Comparison of ENCODE assay signal across 8 cellular contexts in genomic region chr9:111484564-111484878, GRCh38. TPM values are rescaled to one million over a fixed set of nuclear protein-coding genes. Genes with fewer than 3 reads are reported as not detected.
A peak's percentile ranks its signal among the peaks of the same experiment; 100 is the strongest.
DNase-seq lines count a peak whose midpoint lies in the region; ATAC-seq and TF ChIP-seq lines count a peak whose summit lies in the region.

No MANE protein-coding gene starts in this region.

- no peak overlapping the region for H2BK120ac ChIP-seq in mesenchymal stem cell (ENCODE audit: low read depth, low read length)

- H2BK12ac ChIP-seq in mesenchymal stem cell (ENCODE audit: low read length in 2 of 2), result peak overlapping the region in 1 of 2 experiments; percentile 18

- H3K9me3 ChIP-seq in body of pancreas (no peaks in the 10 kb centered on the region), mesenchymal stem cell (ENCODE audit: control insufficient read depth, low read length) (no peaks in the 10 kb centered on the region)

- peak overlapping the region in 1 of 2 experiments; percentile 83 for H3K18ac ChIP-seq in mesenchymal stem cell (ENCODE audit: low read depth in 1 of 2, low read length in 2 of 2)

- no peak overlapping the region for H2BK5ac ChIP-seq in mesenchymal stem cell (ENCODE audit: low read depth, low read length, poor library complexity, severe bottlenecking)

- no peak overlapping the region for H3K23ac ChIP-seq in mesenchymal stem cell (ENCODE audit: low read length in 2 of 2)

- H3K4ac ChIP-seq in mesenchymal stem cell (ENCODE audit: low read depth in 1 of 2, low read length in 2 of 2), result peak overlapping the region; percentile 58 to 64

- H3K4me1 ChIP-seq in body of pancreas (peaks cover 25% of the 10 kb centered on the region), mesenchymal stem cell (ENCODE audit: control insufficient read depth, insufficient read depth, low read depth, low read length) (no peaks in the 10 kb centered on the region)

- no peak overlapping the region for H4K91ac ChIP-seq in mesenchymal stem cell (ENCODE audit: low read length)

- H2BK15ac ChIP-seq in mesenchymal stem cell (ENCODE audit: low read depth, poor library complexity, severe bottlenecking), result no peak overlapping the region

- peak in 1 of 3 donors; percentile 47 for TF ChIP-seq POLR2A in body of pancreas (IDR thresholded peaks at IDR 0.05)

- H2AFZ ChIP-seq in mesenchymal stem cell (ENCODE audit: low read depth, low read length), result peak overlapping the region; percentile 18

- H3K4me3 ChIP-seq in body of pancreas, result peak overlapping the region; percentile 36 to 57
- H3K4me3 ChIP-seq in mesenchymal stem cell (ENCODE audit: insufficient read depth in 1 of 2, low read depth in 1 of 2, low read length in 2 of 2), result peak overlapping the region; percentile 90 to 95

- DNase-seq in DMS53 (lab: John Stamatoyannopoulos, UW) (peak; percentile 61), body of pancreas (no peak), mesenchymal stem cell (no peak), ecto neural progenitor cell (ENCODE audit: low spot score) (no peak), NCI-H1436 (lab: John Stamatoyannopoulos, UW) (no peak)
- DNase-seq in activated CD8-positive, alpha-beta memory T cell treated with anti-CD3 and anti-CD28 coated beads for 24 hours, result no peak

- no peaks in the 10 kb centered on the region for H3K27me3 ChIP-seq in body of pancreas
- H3K27me3 ChIP-seq in mesenchymal stem cell (ENCODE audit: control insufficient read depth in 1 of 2, insufficient read depth in 1 of 2, low read length in 2 of 2), result no peaks in the 10 kb centered on the region

- H3K4me2 ChIP-seq in mesenchymal stem cell (ENCODE audit: low read length, poor library complexity, severe bottlenecking), result peak overlapping the region; percentile 94

- H3K36me3 ChIP-seq in body of pancreas (replicated peaks in 1 of 2; ENCODE audit: insufficient read depth in 1 of 2, low read depth in 2 of 2) (no peaks in the 10 kb centered on the region), mesenchymal stem cell (ENCODE audit: control insufficient read depth in 1 of 2, insufficient read depth in 2 of 2, low read depth in 1 of 2, low read length in 2 of 2) (no peaks in the 10 kb centered on the region)

- 0% methylated on average over 4 of the region's 4 CpGs for WGBS in body of pancreas, 2 donors
- WGBS in mesenchymal stem cell, result 0% methylated on average over 4 of the region's 4 CpGs

- H4K8ac ChIP-seq in mesenchymal stem cell (ENCODE audit: low read length), result no peak overlapping the region

- H2AK5ac ChIP-seq in mesenchymal stem cell (ENCODE audit: low read length, severe bottlenecking), result no peak overlapping the region

- H3K9ac ChIP-seq in mesenchymal stem cell (ENCODE audit: low read length), result peak overlapping the region; percentile 97

- no peak for TF ChIP-seq CTCF in body of pancreas (IDR thresholded peaks at IDR 0.05)

- no peaks in the 10 kb centered on the region for H3K79me1 ChIP-seq in mesenchymal stem cell (replicated peaks; ENCODE audit: low read length, poor library complexity, severe bottlenecking)

- ATAC-seq in HG03354 (IDR thresholded peaks at IDR 0.05; ENCODE audit: poor library complexity, severe bottlenecking, unreplicated experiment) (peak; percentile 2), body of pancreas (no peak), HG03432 (IDR thresholded peaks at IDR 0.05; ENCODE audit: unreplicated experiment) (no peak)

- intact Hi-C loops in body of pancreas (cut with DNase I), result no loop called here

- H3K27ac ChIP-seq in body of pancreas (peak overlapping the region; percentile 86 to 97 (median 97)), mesenchymal stem cell (ENCODE audit: low read length, poor library complexity, severe bottlenecking) (peak overlapping the region; percentile 80)

- no peak overlapping the region for H3K14ac ChIP-seq in mesenchymal stem cell (ENCODE audit: low read length in 2 of 2)

RNA-seq across cellular contexts. Expression of gene ECPAS, which starts 0.3 kb away (rescaled TPM):
- 10 to 100 TPM; 35.3 to 57.6 TPM for total RNA-seq in body of pancreas
- 55.3 TPM for polyA plus RNA-seq in mesenchymal stem cell (2013, experiment 1 of 2)
- polyA plus RNA-seq in mesenchymal stem cell (2013, experiment 2 of 2), result 56.5 TPM

RNA-seq across cellular contexts. Expression of gene ZNF483, which starts 40.5 kb away (rescaled TPM):
- 1 to 10 TPM; 6.7 to 8.6 TPM for total RNA-seq in body of pancreas
- polyA plus RNA-seq in mesenchymal stem cell (2013, experiment 1 of 2), result 0.32 TPM
- polyA plus RNA-seq in mesenchymal stem cell (2013, experiment 2 of 2), result 0.34 TPM
